In the genomic region with DNA sequence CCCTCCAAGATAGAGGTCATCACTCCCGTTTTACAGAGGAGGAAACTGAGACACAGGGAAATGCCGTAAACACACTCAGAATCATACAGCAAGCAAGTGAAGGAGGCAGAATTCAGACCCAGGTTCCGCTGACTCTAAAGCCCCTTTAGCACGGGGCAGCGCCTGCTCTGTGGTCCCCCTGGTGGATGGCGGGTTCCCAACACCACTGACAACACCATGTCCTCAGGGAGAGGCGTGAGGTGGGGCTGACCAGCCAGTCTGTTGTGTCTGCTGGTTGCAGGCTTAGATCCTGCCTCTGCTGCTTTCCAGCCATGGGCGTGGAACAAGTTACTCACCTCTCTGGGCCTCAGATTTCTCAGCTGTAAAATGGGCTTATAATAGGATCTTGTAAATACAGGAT, we compare ENCODE assay signal across 1 cellular context.
TF ChIP-seq lines count a peak whose summit lies in the region.

No MANE protein-coding gene starts in this region.

TF ChIP-seq in WTC11, 78 proteins besides CTCF, POLR2A, EP300 and RAD21 (continued from another document):
- TF ChIP-seq, protein P1, sequence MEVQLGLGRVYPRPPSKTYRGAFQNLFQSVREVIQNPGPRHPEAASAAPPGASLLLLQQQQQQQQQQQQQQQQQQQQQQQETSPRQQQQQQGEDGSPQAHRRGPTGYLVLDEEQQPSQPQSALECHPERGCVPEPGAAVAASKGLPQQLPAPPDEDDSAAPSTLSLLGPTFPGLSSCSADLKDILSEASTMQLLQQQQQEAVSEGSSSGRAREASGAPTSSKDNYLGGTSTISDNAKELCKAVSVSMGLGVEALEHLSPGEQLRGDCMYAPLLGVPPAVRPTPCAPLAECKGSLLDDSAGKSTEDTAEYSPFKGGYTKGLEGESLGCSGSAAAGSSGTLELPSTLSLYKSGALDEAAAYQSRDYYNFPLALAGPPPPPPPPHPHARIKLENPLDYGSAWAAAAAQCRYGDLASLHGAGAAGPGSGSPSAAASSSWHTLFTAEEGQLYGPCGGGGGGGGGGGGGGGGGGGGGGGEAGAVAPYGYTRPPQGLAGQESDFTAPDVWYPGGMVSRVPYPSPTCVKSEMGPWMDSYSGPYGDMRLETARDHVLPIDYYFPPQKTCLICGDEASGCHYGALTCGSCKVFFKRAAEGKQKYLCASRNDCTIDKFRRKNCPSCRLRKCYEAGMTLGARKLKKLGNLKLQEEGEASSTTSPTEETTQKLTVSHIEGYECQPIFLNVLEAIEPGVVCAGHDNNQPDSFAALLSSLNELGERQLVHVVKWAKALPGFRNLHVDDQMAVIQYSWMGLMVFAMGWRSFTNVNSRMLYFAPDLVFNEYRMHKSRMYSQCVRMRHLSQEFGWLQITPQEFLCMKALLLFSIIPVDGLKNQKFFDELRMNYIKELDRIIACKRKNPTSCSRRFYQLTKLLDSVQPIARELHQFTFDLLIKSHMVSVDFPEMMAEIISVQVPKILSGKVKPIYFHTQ (CRISPR knock-in tag; IDR thresholded peaks at IDR 0.05), result no peak
TF ChIP-seq in WTC11: peak in this region for 0.
